In genomic region chr16:4315185-4316102, GRCh38 we compare ENCODE assay signal across 8 cellular contexts. TPM values are rescaled to one million over a fixed set of nuclear protein-coding genes. Genes with fewer than 3 reads are reported as not detected.
DNase-seq lines count a peak whose midpoint lies in the region; ATAC-seq and TF ChIP-seq lines count a peak whose summit lies in the region.

Gene GLIS2 (plus strand): TSS chr16:4316067. CDS start chr16:4332281, 16,214 bp downstream.

- peak within 1 kb of the TSS; percentile 100 for H3K4me2 ChIP-seq in BLaER1
- peak within 1 kb of the TSS; percentile 98 for H3K4me2 ChIP-seq in PC-9

- POLR2A ChIA-PET in PC-9 (lab: Charles Lee; ENCODE audit: unreplicated experiment), result interaction anchor here (0.6 kb wide), 2 partner anchors 21 to 77 kb away, joined by 6 to 14 read pairs; no protein-coding TSS in a partner anchor

- no peaks in the 10 kb centered on the region for H3K9me2 ChIP-seq in PC-9 (ENCODE audit: insufficient read depth)

- peaks cover 28% of the 10 kb centered on the region for H3K27me3 ChIP-seq in BLaER1
- H3K27me3 ChIP-seq in HAP-1 (ENCODE audit: low read depth), result no peaks in the 10 kb centered on the region
- no peaks in the 10 kb centered on the region for H3K27me3 ChIP-seq in PC-9 (ENCODE audit: insufficient read depth, low read depth)
- no peaks in the 10 kb centered on the region for H3K27me3 ChIP-seq in brain microvascular endothelial cell (replicated peaks)
- peaks cover 22% of the 10 kb centered on the region for H3K27me3 ChIP-seq in iPS-18a (ENCODE audit: control insufficient read depth, insufficient read depth, low read length)
- H3K27me3 ChIP-seq in gastrocnemius medialis, result peaks cover 14 to 31% (median 27%) of the 10 kb centered on the region in 3 donors

- BruUV-seq in PC-9 (replicated peaks; lab: Mats Ljungman, UMichigan), result no TSS peak

- peaks cover 23% of the 10 kb centered on the region for H3K79me2 ChIP-seq in PC-9 (ENCODE audit: low read depth)

- H4K20me1 ChIP-seq in BLaER1 (peaks cover 41% of the 10 kb centered on the region), PC-9 (ENCODE audit: insufficient read depth) (peaks cover 19% of the 10 kb centered on the region)

- ATAC-seq in gastrocnemius medialis (peak; percentile 50 to 69), GM18519 (IDR thresholded peaks at IDR 0.05; ENCODE audit: low FRiP score, unreplicated experiment) (no peak)

- H3K9me3 ChIP-seq in BLaER1, result no peaks in the 10 kb centered on the region
- no peaks in the 10 kb centered on the region for H3K9me3 ChIP-seq in HAP-1
- no peaks in the 10 kb centered on the region for H3K9me3 ChIP-seq in PC-9 (ENCODE audit: insufficient read depth, low read depth)
- no peaks in the 10 kb centered on the region for H3K9me3 ChIP-seq in iPS-18a (ENCODE audit: control insufficient read depth, low read depth, low read length)
- H3K9me3 ChIP-seq in gastrocnemius medialis, result no peaks in the 10 kb centered on the region

- no peak for TF ChIP-seq CTCF in PC-9 (conservative IDR thresholded peaks at IDR 0.05)
- TF ChIP-seq CTCF in brain microvascular endothelial cell (IDR thresholded peaks at IDR 0.05; ENCODE audit: low read depth, low read length, missing control alignments), result no peak
- TF ChIP-seq CTCF in gastrocnemius medialis (IDR thresholded peaks at IDR 0.05 in 4 of 5, conservative IDR thresholded peaks at IDR 0.05 in 1 of 5), result no peak

- H3K36me3 ChIP-seq in BLaER1 (no peaks in the 10 kb centered on the region), HAP-1 (replicated peaks) (no peaks in the 10 kb centered on the region), PC-9 (ENCODE audit: low read depth) (no peaks in the 10 kb centered on the region), brain microvascular endothelial cell (replicated peaks) (no peaks in the 10 kb centered on the region), iPS-18a (ENCODE audit: control insufficient read depth, low read depth, low read length) (no peaks in the 10 kb centered on the region), gastrocnemius medialis (no peaks in the 10 kb centered on the region)

- peak in 1 of 2 donors; percentile 21 for TF ChIP-seq POLR2A in gastrocnemius medialis (IDR thresholded peaks at IDR 0.05)

- peak; percentile 90 to 91 for DNase-seq in HAP-1 (ENCODE audit: low spot score in 2 of 2)
- peak in 1 of 2 experiments; percentile 85 for DNase-seq in PC-9
- DNase-seq in brain microvascular endothelial cell, result no peak
- no peak for DNase-seq in gastrocnemius medialis
- DNase-seq in NOMO-1 treated with DMSO at 0.1 percent for 48 hours (lab: John Stamatoyannopoulos, UW; ENCODE audit: unreplicated experiment), result no peak

- CTCF ChIA-PET in PC-9 (lab: Charles Lee), result interaction anchor here (0.6 to 1.0 kb wide), 4 partner anchors 16 to 668 kb away, joined by 4 to 21 read pairs (median 4); no protein-coding TSS in a partner anchor

- peaks cover 33% of the 10 kb centered on the region for H3F3A ChIP-seq in PC-9 (ENCODE audit: insufficient read depth, low read depth)

- H3K9ac ChIP-seq in BLaER1, result peak within 1 kb of the TSS; percentile 83
- H3K9ac ChIP-seq in iPS-18a (ENCODE audit: low read length), result peak within 1 kb of the TSS; percentile 48

- peak within 1 kb of the TSS; percentile 86 for H2AFZ ChIP-seq in PC-9

- H3K4me1 ChIP-seq in BLaER1, result peaks cover 60% of the 10 kb centered on the region
- H3K4me1 ChIP-seq in HAP-1, result peaks cover 35% of the 10 kb centered on the region
- peaks cover 20% of the 10 kb centered on the region for H3K4me1 ChIP-seq in PC-9 (replicated peaks; ENCODE audit: insufficient read depth)
- H3K4me1 ChIP-seq in iPS-18a (ENCODE audit: control insufficient read depth, low read depth, low read length), result peaks cover 15% of the 10 kb centered on the region
- H3K4me1 ChIP-seq in gastrocnemius medialis, result peaks cover 14 to 55% of the 10 kb centered on the region in 2 donors

- intact Hi-C loops in PC-9 (cut with micrococcal nuclease; ENCODE audit: unreplicated experiment), result loop anchor here (5.0 kb wide), 1 partner anchor 43 kb away; the partner anchor contains the start of gene TFAP4
- intact Hi-C loops in gastrocnemius medialis (cut with DNase I; ENCODE audit: low total_unique reads), result no loop called here

- peak within 1 kb of the TSS; percentile 74 for H3K4me3 ChIP-seq in BLaER1
- H3K4me3 ChIP-seq in HAP-1, result peak within 1 kb of the TSS; percentile 65
- peak within 1 kb of the TSS; percentile 78 for H3K4me3 ChIP-seq in PC-9
- peak within 1 kb of the TSS; percentile 65 for H3K4me3 ChIP-seq in brain microvascular endothelial cell (ENCODE audit: low read depth, low read length)
- peak within 1 kb of the TSS; percentile 65 for H3K4me3 ChIP-seq in iPS-18a (ENCODE audit: low read length)
- peak within 1 kb of the TSS; percentile 60 to 65 (median 64) for H3K4me3 ChIP-seq in gastrocnemius medialis

- in situ Hi-C loops in HAP-1 (cut with MboI; ENCODE audit: low sequenced_read_pairs), result no loop called here
- in situ Hi-C loops in brain microvascular endothelial cell (cut with HindIII; ENCODE audit: low pct_ligation_motif_present, low sequenced_read_pairs), result no loop called here
- in situ Hi-C loops in gastrocnemius medialis (cut with MboI; ENCODE audit: low sequenced_read_pairs in 4 of 4), result no loop called here

- H3K27ac ChIP-seq in BLaER1 (peak within 1 kb of the TSS; percentile 86), PC-9 (no peak within 1 kb of the TSS), brain microvascular endothelial cell (peak within 1 kb of the TSS; percentile 51), iPS-18a (ENCODE audit: low read length) (no peak within 1 kb of the TSS), gastrocnemius medialis (peak within 1 kb of the TSS; percentile 71 to 81 (median 77))

RNA-seq across cellular contexts. Expression of gene GLIS2, which starts in this region (rescaled TPM):
- total RNA-seq in PC-9 (2021) (44.2 and 48.3 TPM in 2 replicates), gastrocnemius medialis (under 1 TPM in 3 of 4 donors, not detected in 1; 0.81 to 0.95 (median 0.95) TPM)

Comparison
In these comparisons a context has a peak if more than half of its experiments do, and no peak if none do; other contexts are left out.
1. RNA of gene GLIS2 (total RNA-seq): 44.2 to 48.3 TPM in PC-9; 0.81 to 0.95 TPM in gastrocnemius medialis; every median in the first group is over 10 times any median in the second.
2. Peak in ATAC-seq, H3K4me3 ChIP-seq and H3K27ac ChIP-seq in gastrocnemius medialis; RNA of the gene not detected or under 1 TPM.
3. H3K27ac ChIP-seq: peak in BLaER1 (single experiment) and brain microvascular endothelial cell (single experiment); none in PC-9 (single experiment) and iPS-18a (single experiment).
4. DNase-seq: peak in HAP-1 (2 of 2); none in brain microvascular endothelial cell (single experiment), gastrocnemius medialis (0 of 2) and NOMO-1 treated with DMSO at 0.1 percent for 48 hours (single experiment).
5. Peak in every context shown above with its lines, with median percentiles within 50 percentile points of each other: H3K4me3 ChIP-seq.